In the genomic region with DNA sequence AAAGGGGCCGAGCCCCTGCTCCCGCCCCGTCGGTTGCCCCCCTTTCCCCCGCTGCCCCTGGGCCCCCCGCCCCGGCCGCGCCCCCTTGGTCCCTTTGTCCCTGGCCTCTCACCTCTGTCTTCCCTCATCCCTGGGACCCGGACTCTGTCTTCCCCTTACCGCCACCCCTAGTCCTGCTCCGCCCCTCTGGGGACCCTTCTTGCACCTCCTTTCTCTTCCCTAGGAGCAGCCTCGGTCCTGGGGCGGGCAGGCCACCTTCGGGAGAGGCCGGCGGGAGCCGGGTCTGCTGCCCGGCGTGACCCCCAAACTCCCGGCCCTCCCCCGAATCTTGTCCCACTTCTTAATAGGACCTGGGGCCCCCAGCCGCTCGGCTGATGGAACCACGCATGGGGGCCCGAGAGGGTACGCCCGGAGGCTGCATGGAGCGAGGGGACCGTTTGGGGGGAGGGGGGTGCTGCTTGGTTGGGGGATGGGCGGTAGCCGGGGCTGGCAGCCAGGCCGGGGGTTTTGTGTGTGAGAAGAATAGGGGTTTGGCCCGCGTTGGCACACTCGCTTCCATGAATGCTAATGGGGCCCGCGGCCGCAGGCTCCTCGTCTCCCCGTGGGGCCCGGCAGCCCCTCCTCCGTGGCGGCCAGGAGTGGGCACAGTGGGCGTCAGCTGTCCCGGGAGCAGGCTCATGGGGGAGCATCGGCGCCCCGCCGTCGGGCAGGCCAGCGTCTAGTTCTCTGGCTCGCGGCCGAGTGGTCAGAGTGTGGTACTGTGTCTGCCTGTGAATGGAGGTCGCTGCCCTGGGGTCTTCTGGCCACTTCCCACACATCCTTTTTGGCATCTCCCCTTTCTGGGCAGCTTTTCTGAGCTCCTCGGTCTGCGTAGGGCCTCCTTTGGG, we compare ENCODE assay signal across 8 cellular contexts. TPM values are rescaled to one million over a fixed set of nuclear protein-coding genes. Genes with fewer than 3 reads are reported as not detected.
DNase-seq lines count a peak whose midpoint lies in the region; ATAC-seq and TF ChIP-seq lines count a peak whose summit lies in the region.

No MANE protein-coding gene starts in this region.

- peaks cover 19 to 62% (median 31%) of the 10 kb centered on the region in 5 donors for H3K27me3 Mint-ChIP-seq in naive thymus-derived CD8-positive, alpha-beta T cell

- peak overlapping the region; percentile 84 for H3K4me2 ChIP-seq in mammary epithelial cell (ENCODE audit: insufficient read depth, low read depth, low read length)

- TF ChIP-seq CTCF in mammary epithelial cell (conservative IDR thresholded peaks at IDR 0.05 in 1 of 2, IDR thresholded peaks at IDR 0.05 in 1 of 2; ENCODE audit: extremely low read depth in 1 of 2, insufficient read depth in 1 of 2, low read depth in 1 of 2, low read length in 2 of 2), result no peak

- ATAC-seq in naive thymus-derived CD8-positive, alpha-beta T cell, result no peak
- no peak for ATAC-seq in HG03469 (IDR thresholded peaks at IDR 0.05; ENCODE audit: unreplicated experiment)
- ATAC-seq in GM18861 (IDR thresholded peaks at IDR 0.05; ENCODE audit: unreplicated experiment), result no peak
- ATAC-seq in GM19397 (IDR thresholded peaks at IDR 0.05; ENCODE audit: unreplicated experiment), result no peak

- H3K4me3 ChIP-seq in HAP-1 (peak overlapping the region; percentile 60), mammary epithelial cell (replicated peaks in 1 of 3; ENCODE audit: insufficient read depth in 1 of 3, low read depth in 2 of 3, low read length in 3 of 3) (peak overlapping the region in 1 of 3 experiments; percentile 42)

- in situ Hi-C loops in HAP-1 (cut with MboI; ENCODE audit: low sequenced_read_pairs), result no loop called here
- in situ Hi-C loops in mammary epithelial cell (cut with MboI; ENCODE audit: low sequenced_read_pairs in 2 of 2), result no loop called here

- H4K20me1 ChIP-seq in mammary epithelial cell (ENCODE audit: insufficient read depth, low read length), result no peaks in the 10 kb centered on the region

- H3K4me1 ChIP-seq in HAP-1 (no peaks in the 10 kb centered on the region; the same call in 1 of the 2 replicates), mammary epithelial cell (ENCODE audit: insufficient read depth, low read length) (no peaks in the 10 kb centered on the region)

- peaks cover 0 to 9% (median 0%) of the 10 kb centered on the region in 3 donors for H3K36me3 Mint-ChIP-seq in naive thymus-derived CD8-positive, alpha-beta T cell

- no peak overlapping the region for H2AFZ ChIP-seq in mammary epithelial cell (ENCODE audit: low read depth, low read length)

- H3K9ac ChIP-seq in mammary epithelial cell (ENCODE audit: insufficient read depth, low read length), result no peak overlapping the region

- H3K9me3 ChIP-seq in HAP-1 (no peaks in the 10 kb centered on the region), mammary epithelial cell (replicated peaks; ENCODE audit: insufficient read depth, low read length) (no peaks in the 10 kb centered on the region)

- H3K79me2 ChIP-seq in mammary epithelial cell (ENCODE audit: insufficient read depth, low read length), result no peaks in the 10 kb centered on the region

- WGBS in mammary epithelial cell (ENCODE audit: low coverage, missing lambda C conversion rate), result 38% methylated on average over 13 of the region's 58 CpGs

- H3K4me1 Mint-ChIP-seq in naive thymus-derived CD8-positive, alpha-beta T cell, result peaks cover 6 to 21% (median 17%) of the 10 kb centered on the region in 4 donors

- DNase-seq in 8988T (peak; percentile 35), HAP-1 (ENCODE audit: low spot score in 2 of 2) (peak in 1 of 2 experiments; percentile 22), mammary epithelial cell (no peak), DMS79 treated with DMSO at 0.1 percent for 48 hours (lab: John Stamatoyannopoulos, UW) (no peak)
- peak in 2 of 10 donors; percentile 14 to 50 for DNase-seq in naive thymus-derived CD8-positive, alpha-beta T cell

- H3K4me3 Mint-ChIP-seq in naive thymus-derived CD8-positive, alpha-beta T cell, result peak overlapping the region; percentile 55 to 86 (median 76)

- H3K27me3 ChIP-seq in HAP-1 (ENCODE audit: low read depth) (no peaks in the 10 kb centered on the region), mammary epithelial cell (ENCODE audit: insufficient read depth, low read length) (peaks cover 6% of the 10 kb centered on the region)

- intact Hi-C loops in mammary epithelial cell (cut with micrococcal nuclease), result no loop called here

- H3K27ac Mint-ChIP-seq in naive thymus-derived CD8-positive, alpha-beta T cell, result peak overlapping the region in 1 of 10 donors; percentile 63

- peaks cover 8% of the 10 kb centered on the region for H3K36me3 ChIP-seq in HAP-1 (replicated peaks)
- H3K36me3 ChIP-seq in mammary epithelial cell (ENCODE audit: insufficient read depth, low read length), result no peaks in the 10 kb centered on the region

- BruUV-seq in mammary epithelial cell (replicated peaks; lab: Mats Ljungman, UMichigan), result no TSS peak

- peaks cover 0 to 2% (median 0%) of the 10 kb centered on the region in 9 donors for H3K9me3 Mint-ChIP-seq in naive thymus-derived CD8-positive, alpha-beta T cell

- dilution Hi-C loops in mammary epithelial cell (cut with HindIII; ENCODE audit: low sequenced_read_pairs), result no loop called here

- POLR2A ChIA-PET in naive thymus-derived CD8-positive, alpha-beta T cell (lab: Charles Lee), result interaction anchor here (1.7 kb wide), 1 partner anchor 10 kb away, joined by 9 read pairs; no protein-coding TSS in a partner anchor

- CTCF ChIA-PET in mammary epithelial cell (lab: Charles Lee; ENCODE audit: low non-redundant PET), result interaction anchor here (0.6 kb wide), 1 partner anchor 223 kb away, joined by 5 read pairs; no protein-coding TSS in a partner anchor

- H3K27ac ChIP-seq in mammary epithelial cell (ENCODE audit: insufficient read depth, low read depth, low read length), result no peak overlapping the region

RNA-seq across cellular contexts. Expression of a gene that starts 1.0 kb away (rescaled TPM):
- total RNA-seq in mammary epithelial cell, result under 1 TPM; 0.16 to 0.67 TPM
- polyA plus RNA-seq in mammary epithelial cell, result 0.19 TPM
- polyA minus RNA-seq in mammary epithelial cell, result 0.41 TPM
- 1 to 10 TPM; 4.3 to 5.9 TPM for total RNA-seq in naive thymus-derived CD8-positive, alpha-beta T cell
- polyA plus RNA-seq in naive thymus-derived CD8-positive, alpha-beta T cell, result 1 to 10 TPM in 2 of 3 donors, under 1 TPM in 1; 0.74 to 2.6 (median 1.5) TPM
